ENCODE assay signal across 8 cellular contexts in the genomic region with DNA sequence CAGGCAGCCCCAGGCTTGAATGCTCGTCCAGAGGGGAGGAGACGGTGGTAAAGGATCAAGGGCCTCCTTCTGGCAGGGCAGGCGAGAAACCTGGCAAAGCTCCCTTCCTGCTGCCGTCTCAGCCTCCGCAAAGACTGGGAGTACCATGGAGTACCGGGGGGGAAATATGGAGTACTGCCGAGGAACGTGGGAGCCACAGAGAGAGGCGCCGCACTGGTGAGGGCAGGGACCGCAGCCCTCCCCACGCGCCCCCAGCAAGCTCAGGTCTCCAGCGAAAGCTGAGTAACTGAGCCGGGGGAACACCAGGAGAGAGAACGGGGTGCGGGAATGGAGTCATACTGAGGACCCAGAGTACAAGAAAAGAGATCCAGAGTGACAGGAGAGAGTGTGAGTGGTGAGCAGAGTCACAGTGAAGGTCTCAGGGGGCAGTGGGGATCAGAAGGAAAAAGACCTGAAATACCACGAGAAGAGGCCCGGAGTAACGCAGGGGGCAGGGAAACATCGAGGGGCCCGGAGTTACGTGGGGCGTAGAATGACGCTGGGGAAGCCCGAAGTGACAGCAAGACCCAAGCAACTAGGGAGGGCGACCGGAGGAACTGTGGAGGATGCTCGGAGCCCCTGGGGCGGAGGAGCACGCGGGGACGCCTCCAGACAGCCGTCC. TPM values are rescaled to one million over a fixed set of nuclear protein-coding genes. Genes with fewer than 3 reads are reported as not detected.
DNase-seq lines count a peak whose midpoint lies in the region; ATAC-seq, FAIRE-seq and TF ChIP-seq lines count a peak whose summit lies in the region.

No MANE protein-coding gene starts in this region.

- H3K27ac ChIP-seq in pancreas = peak overlapping the region; percentile 67 to 97 (median 93)

- peaks cover 57% of the 10 kb centered on the region for H3K4me1 Mint-ChIP-seq in activated naive CD4-positive, alpha-beta T cell treated with anti-CD3 and anti-CD28 coated beads for 36 hours (ENCODE audit: low read depth)
- H3K4me1 Mint-ChIP-seq in glutamatergic neuron (ENCODE audit: low read depth, unreplicated experiment) = peaks cover 4% of the 10 kb centered on the region

- CTCF ChIA-PET in activated naive CD4-positive, alpha-beta T cell treated with anti-CD3 and anti-CD28 coated beads for 36 hours (lab: Charles Lee) = interaction anchor here (0.7 to 5.3 kb wide), 15 partner anchors 9 to 311 kb away, joined by 3 to 28 read pairs (median 4); partner anchors contain the start of genes C11orf98, CSKMT, MTA2 and TUT1

- peaks cover 28% of the 10 kb centered on the region for H3K36me3 Mint-ChIP-seq in activated naive CD4-positive, alpha-beta T cell treated with anti-CD3 and anti-CD28 coated beads for 36 hours (ENCODE audit: low read depth)
- H3K36me3 Mint-ChIP-seq in glutamatergic neuron (ENCODE audit: unreplicated experiment) = no peaks in the 10 kb centered on the region

- peaks cover 0 to 11% (median 0%) of the 10 kb centered on the region in 3 donors for H3K4me1 ChIP-seq in pancreas

- TF ChIP-seq CTCF in glutamatergic neuron (IDR thresholded peaks at IDR 0.05; ENCODE audit: partially characterized antibody, unreplicated experiment) = no peak
- TF ChIP-seq CTCF in pancreas (IDR thresholded peaks at IDR 0.05) = no peak

- peak overlapping the region; percentile 99 for H3K4me3 Mint-ChIP-seq in activated naive CD4-positive, alpha-beta T cell treated with anti-CD3 and anti-CD28 coated beads for 36 hours
- H3K4me3 Mint-ChIP-seq in glutamatergic neuron (ENCODE audit: unreplicated experiment) = peak overlapping the region; percentile 93

- no peaks in the 10 kb centered on the region for H3K36me3 ChIP-seq in pancreas

- no peaks in the 10 kb centered on the region for H3K27me3 ChIP-seq in pancreas

- peak; percentile 14 to 75 (median 69) for DNase-seq in NCI-H1417 (lab: John Stamatoyannopoulos, UW)
- no peak for DNase-seq in NCI-H1417 treated with DMSO at 0.1 percent for 48 hours (lab: John Stamatoyannopoulos, UW)
- peak; percentile 31 to 69 for DNase-seq in NOMO-1 (lab: John Stamatoyannopoulos, UW; ENCODE audit: unreplicated experiment in 2 of 2)
- peak; percentile 74 for DNase-seq in activated naive CD4-positive, alpha-beta T cell treated with anti-CD3 and anti-CD28 coated beads for 36 hours
- peak; percentile 27 for DNase-seq in glutamatergic neuron
- DNase-seq in pancreas = peak in 2 of 6 donors; percentile 50 to 63

- H3K27me3 Mint-ChIP-seq in activated naive CD4-positive, alpha-beta T cell treated with anti-CD3 and anti-CD28 coated beads for 36 hours (ENCODE audit: low read depth) = no peaks in the 10 kb centered on the region
- peaks cover 8% of the 10 kb centered on the region for H3K27me3 Mint-ChIP-seq in glutamatergic neuron (ENCODE audit: unreplicated experiment)

- H3K9me3 ChIP-seq in pancreas = no peaks in the 10 kb centered on the region

- peak overlapping the region; percentile 98 for H3K27ac Mint-ChIP-seq in activated naive CD4-positive, alpha-beta T cell treated with anti-CD3 and anti-CD28 coated beads for 36 hours
- H3K27ac Mint-ChIP-seq in glutamatergic neuron (ENCODE audit: unreplicated experiment) = peak overlapping the region; percentile 70

- intact Hi-C loops in activated naive CD4-positive, alpha-beta T cell treated with anti-CD3 and anti-CD28 coated beads for 36 hours (cut with micrococcal nuclease) = loop anchor here (1.0 to 5.0 kb wide), 6 partner anchors 9 to 160 kb away; partner anchors contain the start of genes B3GAT3, C11orf98, CSKMT and GANAB
- intact Hi-C loops in pancreas (cut with DNase I) = no loop called here

- WGBS in pancreas, 2 donors = 2 to 3% methylated on average over 29 to 34 of the region's 34 CpGs

- ATAC-seq in HG02852 (IDR thresholded peaks at IDR 0.05; ENCODE audit: unreplicated experiment) = peak; percentile 27
- peak; percentile 1 to 14 (median 4) for ATAC-seq in pancreas
- no peak for ATAC-seq in HG03457 (IDR thresholded peaks at IDR 0.05; ENCODE audit: unreplicated experiment)

- H3K9me3 Mint-ChIP-seq in activated naive CD4-positive, alpha-beta T cell treated with anti-CD3 and anti-CD28 coated beads for 36 hours = no peaks in the 10 kb centered on the region
- peaks cover 5% of the 10 kb centered on the region for H3K9me3 Mint-ChIP-seq in glutamatergic neuron (ENCODE audit: unreplicated experiment)

- no peak for FAIRE-seq in pancreas (lab: Jason Lieb, UNC)

- H3K4me3 ChIP-seq in pancreas = peak overlapping the region; percentile 42 to 82 (median 58)

RNA-seq across cellular contexts. Expression of gene EML3, which starts 0.7 kb away (rescaled TPM):
- total RNA-seq in activated naive CD4-positive, alpha-beta T cell treated with anti-CD3 and anti-CD28 coated beads for 36 hours = 10 to 100 TPM; 81.8 to 97.1 TPM
- 26.7 TPM for total RNA-seq in glutamatergic neuron (ENCODE audit: unreplicated experiment)
- 10 to 100 TPM; 22.0 to 34.1 (median 23.4) TPM for total RNA-seq in pancreas
- 10 to 100 TPM; 70.7 to 86.4 TPM for polyA plus RNA-seq in pancreas

RNA-seq across cellular contexts. Expression of gene ROM1, which starts 1.2 kb away (rescaled TPM):
- 1 to 10 TPM in 1 of 2 experiments, under 1 TPM in 1; 0.52 to 1.0 TPM for total RNA-seq in activated naive CD4-positive, alpha-beta T cell treated with anti-CD3 and anti-CD28 coated beads for 36 hours
- total RNA-seq in glutamatergic neuron (ENCODE audit: unreplicated experiment) (1.3 TPM), pancreas (1 to 10 TPM in 4 of 6 donors, under 1 TPM in 2; 0.65 to 2.8 (median 1.6) TPM)
- polyA plus RNA-seq in pancreas = 1 to 10 TPM; 5.1 to 5.6 TPM

RNA-seq across cellular contexts. Expression of gene B3GAT3, which starts 10.0 kb away (rescaled TPM):
- 10 to 100 TPM; 43.1 to 45.7 TPM for total RNA-seq in activated naive CD4-positive, alpha-beta T cell treated with anti-CD3 and anti-CD28 coated beads for 36 hours
- total RNA-seq in glutamatergic neuron (ENCODE audit: unreplicated experiment) (71.6 TPM), pancreas (10 to 100 TPM; 13.2 to 24.1 (median 17.1) TPM)
- polyA plus RNA-seq in pancreas = 10 to 100 TPM; 45.7 to 50.8 TPM

RNA-seq across cellular contexts. Expression of gene MTA2, which starts 10.2 kb away (rescaled TPM):
- total RNA-seq in activated naive CD4-positive, alpha-beta T cell treated with anti-CD3 and anti-CD28 coated beads for 36 hours = 100 to 1,000 TPM; 191 to 197 TPM
- total RNA-seq in glutamatergic neuron (ENCODE audit: unreplicated experiment) (172 TPM), pancreas (10 to 100 TPM; 14.7 to 35.6 (median 23.0) TPM)
- 10 to 100 TPM; 28.7 to 42.3 TPM for polyA plus RNA-seq in pancreas

RNA-seq across cellular contexts. Expression of gene TUT1, which starts 20.5 kb away (rescaled TPM):
- total RNA-seq in activated naive CD4-positive, alpha-beta T cell treated with anti-CD3 and anti-CD28 coated beads for 36 hours = 10 to 100 TPM; 38.2 to 42.0 TPM
- total RNA-seq in glutamatergic neuron (ENCODE audit: unreplicated experiment) = 29.7 TPM
- 10 to 100 TPM; 12.0 to 20.3 (median 14.6) TPM for total RNA-seq in pancreas
- 10 to 100 TPM; 24.6 to 33.4 TPM for polyA plus RNA-seq in pancreas
